In genomic region chr5:69492391-69493234, GRCh38 we compare ENCODE assay signal across 8 cellular contexts. TPM values are rescaled to one million over a fixed set of nuclear protein-coding genes. Genes with fewer than 3 reads are reported as not detected.
DNase-seq lines count a peak whose midpoint lies in the region; ATAC-seq, FAIRE-seq and TF ChIP-seq lines count a peak whose summit lies in the region.

A gene with protein sequence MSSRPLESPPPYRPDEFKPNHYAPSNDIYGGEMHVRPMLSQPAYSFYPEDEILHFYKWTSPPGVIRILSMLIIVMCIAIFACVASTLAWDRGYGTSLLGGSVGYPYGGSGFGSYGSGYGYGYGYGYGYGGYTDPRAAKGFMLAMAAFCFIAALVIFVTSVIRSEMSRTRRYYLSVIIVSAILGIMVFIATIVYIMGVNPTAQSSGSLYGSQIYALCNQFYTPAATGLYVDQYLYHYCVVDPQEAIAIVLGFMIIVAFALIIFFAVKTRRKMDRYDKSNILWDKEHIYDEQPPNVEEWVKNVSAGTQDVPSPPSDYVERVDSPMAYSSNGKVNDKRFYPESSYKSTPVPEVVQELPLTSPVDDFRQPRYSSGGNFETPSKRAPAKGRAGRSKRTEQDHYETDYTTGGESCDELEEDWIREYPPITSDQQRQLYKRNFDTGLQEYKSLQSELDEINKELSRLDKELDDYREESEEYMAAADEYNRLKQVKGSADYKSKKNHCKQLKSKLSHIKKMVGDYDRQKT (plus strand): TSS chr5:69492790. CDS start chr5:69504245, 11,455 bp downstream.

- no TSS peak for BruUV-seq in endothelial cell of umbilical vein (replicated peaks; lab: Mats Ljungman, UMichigan)

- peaks cover 2 to 21% of the 10 kb centered on the region in 2 experiments for H3K27me3 ChIP-seq in endothelial cell of umbilical vein (ENCODE audit: control insufficient read depth in 2 of 2, insufficient read depth in 2 of 2, low read length in 2 of 2)
- peaks cover 40% of the 10 kb centered on the region for H3K27me3 ChIP-seq in transverse colon

- no peaks in the 10 kb centered on the region for H3K4me1 Mint-ChIP-seq in T-helper 2 cell treated with Interferon-gamma antibody and Interleukin-4, amounts not matched to agents 5 μg/mL and 100 μg/mL, for 36 hours (ENCODE audit: low read depth)

- H3K4me2 ChIP-seq in endothelial cell of umbilical vein (ENCODE audit: insufficient read depth, low read length), result peak within 1 kb of the TSS; percentile 89

- TF ChIP-seq EP300 in transverse colon (IDR thresholded peaks at IDR 0.05; ENCODE audit: low read depth), result no peak

- 2% methylated on average over 66 of the region's 86 CpGs; no CpG with 5 or more reads in 1 of the 2 donors for WGBS in transverse colon (ENCODE audit: low coverage in 1 of 2), 2 donors

- H3K36me3 ChIP-seq in endothelial cell of umbilical vein (ENCODE audit: control insufficient read depth in 2 of 2, extremely low read depth in 1 of 2, insufficient read depth in 2 of 2, low read length in 2 of 2) (no peaks in the 10 kb centered on the region), transverse colon (no peaks in the 10 kb centered on the region)

- in situ Hi-C loops in transverse colon (cut with MboI; ENCODE audit: low pct_ligation_motif_present in 1 of 4, low pct_unique_long_range_greater_than_20kb in 1 of 4, low sequenced_read_pairs in 3 of 4), result no loop called here

- peak within 1 kb of the TSS; percentile 91 for H2AFZ ChIP-seq in endothelial cell of umbilical vein (ENCODE audit: low read depth, low read length)

- no peak within 1 kb of the TSS for H3K27ac Mint-ChIP-seq in T-helper 2 cell treated with Interferon-gamma antibody and Interleukin-4, amounts not matched to agents 5 μg/mL and 100 μg/mL, for 36 hours

- FAIRE-seq in endothelial cell of umbilical vein (lab: Jason Lieb, UNC), result no peak

- CTCF ChIA-PET in endothelial cell of umbilical vein (lab: Charles Lee), result interaction anchor here (0.8 to 1.2 kb wide), 3 partner anchors 19 to 85 kb away, joined by 3 to 7 read pairs (median 3); partner anchors contain the start of gene MARVELD2

- H3K9me1 ChIP-seq in endothelial cell of umbilical vein (replicated peaks; ENCODE audit: control insufficient read depth, extremely low read depth, insufficient read depth, low read length), result no peaks in the 10 kb centered on the region

- H3K9me3 Mint-ChIP-seq in T-helper 2 cell treated with Interferon-gamma antibody and Interleukin-4, amounts not matched to agents 5 μg/mL and 100 μg/mL, for 36 hours, result no peaks in the 10 kb centered on the region

- TF ChIP-seq POLR2A in endothelial cell of umbilical vein (IDR thresholded peaks at IDR 0.05; ENCODE audit: low read depth, low read length) (no peak), transverse colon (IDR thresholded peaks at IDR 0.05) (peak; percentile 96)

- no peaks in the 10 kb centered on the region for H4K20me1 ChIP-seq in endothelial cell of umbilical vein (replicated peaks; ENCODE audit: control insufficient read depth, extremely low read depth, insufficient read depth, low read length)

- no peaks in the 10 kb centered on the region for H3K9me3 ChIP-seq in endothelial cell of umbilical vein (replicated peaks; ENCODE audit: control insufficient read depth, insufficient read depth, low read length)
- no peaks in the 10 kb centered on the region for H3K9me3 ChIP-seq in transverse colon

- H3K4me3 Mint-ChIP-seq in T-helper 2 cell treated with Interferon-gamma antibody and Interleukin-4, amounts not matched to agents 5 μg/mL and 100 μg/mL, for 36 hours, result peak within 1 kb of the TSS; percentile 75

- POLR2A ChIA-PET in endothelial cell of umbilical vein (lab: Charles Lee), result no interaction called here

- H3K36me3 Mint-ChIP-seq in T-helper 2 cell treated with Interferon-gamma antibody and Interleukin-4, amounts not matched to agents 5 μg/mL and 100 μg/mL, for 36 hours (ENCODE audit: low read depth), result no peaks in the 10 kb centered on the region

- H3K4me1 ChIP-seq in endothelial cell of umbilical vein (ENCODE audit: control insufficient read depth, extremely low read depth, insufficient read depth, low read length), result peaks cover 5% of the 10 kb centered on the region
- H3K4me1 ChIP-seq in transverse colon, result peaks cover 0 to 40% (median 11%) of the 10 kb centered on the region in 4 donors

- DNase-seq in DMS53 (lab: John Stamatoyannopoulos, UW), result peak; percentile 97
- DNase-seq in NCI-H1048 (lab: John Stamatoyannopoulos, UW), result peak; percentile 59
- DNase-seq in T-helper 2 cell treated with Interferon-gamma antibody and Interleukin-4, amounts not matched to agents 5 μg/mL and 100 μg/mL, for 36 hours (ENCODE audit: low spot score), result peak; percentile 8
- DNase-seq in endothelial cell of umbilical vein (ENCODE audit: low read depth, low spot score), result peak; percentile 77
- peak; percentile 77 for DNase-seq in mucosa of gallbladder (ENCODE audit: low spot score)
- DNase-seq in transverse colon, result peak; percentile 85
- no peak for DNase-seq in stimulated activated naive CD4-positive, alpha-beta T cell treated with Interleukin-2 at 50 U/mL for 16 hours (lab: John Stamatoyannopoulos, UW)

- H3K27me3 Mint-ChIP-seq in T-helper 2 cell treated with Interferon-gamma antibody and Interleukin-4, amounts not matched to agents 5 μg/mL and 100 μg/mL, for 36 hours (ENCODE audit: low read depth), result peaks cover 66% of the 10 kb centered on the region

- peak within 1 kb of the TSS; percentile 72 to 91 (median 87) for H3K4me3 ChIP-seq in endothelial cell of umbilical vein (replicated peaks in 1 of 3; ENCODE audit: insufficient read depth in 1 of 3, low read depth in 1 of 3, low read length in 3 of 3)
- H3K4me3 ChIP-seq in transverse colon, result peak within 1 kb of the TSS; percentile 60 to 66 (median 65)

- H3K79me2 ChIP-seq in endothelial cell of umbilical vein (ENCODE audit: control insufficient read depth, insufficient read depth, low read length), result no peaks in the 10 kb centered on the region

- H3K27ac ChIP-seq in endothelial cell of umbilical vein (ENCODE audit: insufficient read depth, low read depth, low read length) (no peak within 1 kb of the TSS), transverse colon (peak within 1 kb of the TSS; percentile 86 to 92 (median 88))

- peak; percentile 43 for ATAC-seq in GM21526 (IDR thresholded peaks at IDR 0.05; ENCODE audit: low FRiP score, unreplicated experiment)

- dilution Hi-C loops in endothelial cell of umbilical vein (cut with MboI; ENCODE audit: extremely low pct_ligation_motif_present, low sequenced_read_pairs), result no loop called here

- intact Hi-C loops in endothelial cell of umbilical vein (cut with micrococcal nuclease) (loop anchor here (1.0 to 2.0 kb wide), 3 partner anchors 10 to 78 kb away; partner anchors contain the start of gene MARVELD2), transverse colon (cut with DNase I; ENCODE audit: low total_unique reads) (no loop called here)

- TF ChIP-seq CTCF in endothelial cell of umbilical vein (IDR thresholded peaks at IDR 0.05; ENCODE audit: extremely low read depth in 1 of 2, insufficient read depth in 1 of 2, low read depth in 1 of 2, low read length in 2 of 2) (no peak), transverse colon (IDR thresholded peaks at IDR 0.05) (peak in 3 of 5 experiments; percentile 19 to 58 (median 35))

- peak within 1 kb of the TSS; percentile 58 for H3K9ac ChIP-seq in endothelial cell of umbilical vein (replicated peaks; ENCODE audit: extremely low read depth, insufficient read depth, low read length)

TF ChIP-seq in endothelial cell of umbilical vein, 7 proteins besides CTCF, POLR2A, EP300 and RAD21:
- TF ChIP-seq EZH2 (IDR thresholded peaks at IDR 0.05; ENCODE audit: borderline replicate concordance, low read depth, low read length, severe bottlenecking), result peak; percentile 23
- no peak for TF ChIP-seq JUN (IDR thresholded peaks at IDR 0.05; ENCODE audit: borderline replicate concordance, insufficient read depth, insufficient read length, low read depth)
TF ChIP-seq in endothelial cell of umbilical vein: peak in this region for 1.

RNA-seq across cellular contexts. Expression of the gene that starts here (rescaled TPM):
- total RNA-seq in endothelial cell of umbilical vein (18.2 and 22.3 TPM in 2 replicates), mucosa of gallbladder (152 TPM), transverse colon (100 to 1,000 TPM in 1 of 4 donors, 10 to 100 TPM in 3; 74.9 to 112 (median 92.4) TPM)
- polyA plus RNA-seq in endothelial cell of umbilical vein, result 9.6 and 11.2 TPM in 2 replicates
- 6.7 and 7.6 TPM in 2 replicates for polyA plus RNA-seq in endothelial cell of umbilical vein (2011; cell fraction: cytosol; rRNA removed)
- 14.6 and 18.6 TPM in 2 replicates for polyA plus RNA-seq in endothelial cell of umbilical vein (2011; cell fraction: nucleus; rRNA removed)
- polyA plus RNA-seq in endothelial cell of umbilical vein (2012), result 4.6 and 5.6 TPM in 2 replicates
- polyA minus RNA-seq in endothelial cell of umbilical vein, result 48.1 and 58.5 TPM in 2 replicates
- polyA minus RNA-seq in endothelial cell of umbilical vein (2011; cell fraction: cytosol; rRNA and poly(A)+ RNA removed), result 0.92 TPM
- polyA minus RNA-seq in endothelial cell of umbilical vein (2011; cell fraction: nucleus; rRNA and poly(A)+ RNA removed), result 16.9 and 22.0 TPM in 2 replicates

Comparison
In these comparisons a context has a peak if more than half of its experiments do, and no peak if none do; other contexts are left out.
1. CTCF ChIP-seq: peak in transverse colon (3 of 5); none in endothelial cell of umbilical vein (0 of 2).